ENCODE assay signal across 1 cellular context in genomic region chr20:34825530-34826362, GRCh38.
TF ChIP-seq lines count a peak whose summit lies in the region.

NCOA6 (minus strand) TSS chr20:34825651; CDS start chr20:34782355, 43,296 bp downstream.

TF ChIP-seq in HepG2, 621 proteins besides CTCF, POLR2A, EP300 and RAD21 (continued from another document and continues in another):
- peak; percentile 41; the same call in 1 of the 2 replicates for TF ChIP-seq ARID4A (CRISPR knock-in tag; IDR thresholded peaks at IDR 0.05; ENCODE audit: borderline replicate concordance)
- TF ChIP-seq ZBTB14 (CRISPR knock-in tag; IDR thresholded peaks at IDR 0.05): peak; percentile 90
- peak; percentile 51; the same call in 1 of the 2 replicates for TF ChIP-seq SPEN (CRISPR knock-in tag; IDR thresholded peaks at IDR 0.05; ENCODE audit: low read depth)
- no peak for TF ChIP-seq NFE2L2 (IDR thresholded peaks at IDR 0.05; ENCODE audit: low read length)
- no peak for TF ChIP-seq TOE1 (CRISPR knock-in tag; IDR thresholded peaks at IDR 0.05)
- peak; percentile 54; the same call in 1 of the 2 replicates for TF ChIP-seq MLX (CRISPR knock-in tag; IDR thresholded peaks at IDR 0.05)
- no peak for TF ChIP-seq FLYWCH1 (CRISPR knock-in tag; IDR thresholded peaks at IDR 0.05)
- TF ChIP-seq DRAP1 (CRISPR knock-in tag; IDR thresholded peaks at IDR 0.05): peak; percentile 51
- TF ChIP-seq ZNF121 (CRISPR knock-in tag; IDR thresholded peaks at IDR 0.05): no peak
- no peak for TF ChIP-seq ZNF589 (CRISPR knock-in tag; conservative IDR thresholded peaks at IDR 0.05)
- TF ChIP-seq HNRNPK (IDR thresholded peaks at IDR 0.05; ENCODE audit: low read depth, low read length, poor library complexity, severe bottlenecking): peak; percentile 89
- TF ChIP-seq NFE2L1 (CRISPR knock-in tag; IDR thresholded peaks at IDR 0.05; ENCODE audit: borderline replicate concordance): no peak
- TF ChIP-seq RFXAP (CRISPR knock-in tag; IDR thresholded peaks at IDR 0.05; ENCODE audit: borderline replicate concordance): no peak; the same call in 1 of the 2 replicates
- TF ChIP-seq TERF1 (CRISPR knock-in tag; IDR thresholded peaks at IDR 0.05): no peak
- TF ChIP-seq PRDM4 (CRISPR knock-in tag; IDR thresholded peaks at IDR 0.05; ENCODE audit: borderline replicate concordance): no peak
- 0 out of 2 replicates have a peak, but pooled peaks have one; percentile 14 for TF ChIP-seq PHF20 (CRISPR knock-in tag; IDR thresholded peaks at IDR 0.05)
- peak; percentile 78 for TF ChIP-seq SAP130 (CRISPR knock-in tag; IDR thresholded peaks at IDR 0.05; ENCODE audit: low read depth)
- no peak; the same call in 1 of the 2 replicates for TF ChIP-seq ZNF740 (CRISPR knock-in tag; IDR thresholded peaks at IDR 0.05)
- TF ChIP-seq ZFP91 (CRISPR knock-in tag; IDR thresholded peaks at IDR 0.05; ENCODE audit: borderline replicate concordance): no peak
- peak; percentile 4; the same call in 1 of the 2 replicates for TF ChIP-seq PHF8 (CRISPR knock-in tag; IDR thresholded peaks at IDR 0.05)
- 0 out of 2 replicates have a peak, but pooled peaks have one; percentile 15 for TF ChIP-seq REPIN1 (CRISPR knock-in tag; IDR thresholded peaks at IDR 0.05; ENCODE audit: borderline replicate concordance, low read depth)
- no peak for TF ChIP-seq HNRNPL (IDR thresholded peaks at IDR 0.05; ENCODE audit: low read depth, low read length)
- no peak for TF ChIP-seq JUND (CRISPR knock-in tag; IDR thresholded peaks at IDR 0.05)
- no peak for TF ChIP-seq ZNF251 (CRISPR knock-in tag; IDR thresholded peaks at IDR 0.05)
- TF ChIP-seq ZNF235 (CRISPR knock-in tag; IDR thresholded peaks at IDR 0.05; ENCODE audit: borderline replicate concordance): 0 out of 2 replicates have a peak, but pooled peaks have one; percentile 52
- peak; percentile 82 for TF ChIP-seq IKZF5 (CRISPR knock-in tag; IDR thresholded peaks at IDR 0.05)
- TF ChIP-seq THRA (CRISPR knock-in tag; IDR thresholded peaks at IDR 0.05; ENCODE audit: borderline replicate concordance): 0 out of 2 replicates have a peak, but pooled peaks have one; percentile 16
- TF ChIP-seq SRSF4 (IDR thresholded peaks at IDR 0.05; ENCODE audit: low read depth, low read length, poor library complexity, severe bottlenecking): no peak
- 0 out of 2 replicates have a peak, but pooled peaks have one; percentile 6 for TF ChIP-seq ZNF7 (CRISPR knock-in tag; IDR thresholded peaks at IDR 0.05)
- no peak for TF ChIP-seq ZNF253 (CRISPR knock-in tag; IDR thresholded peaks at IDR 0.05; ENCODE audit: borderline replicate concordance)
- no peak for TF ChIP-seq ZNF652 (CRISPR knock-in tag; IDR thresholded peaks at IDR 0.05; ENCODE audit: borderline replicate concordance, low read depth)
- TF ChIP-seq ZBTB34 (CRISPR knock-in tag; IDR thresholded peaks at IDR 0.05): no peak
- no peak for TF ChIP-seq ARID2 (CRISPR knock-in tag; IDR thresholded peaks at IDR 0.05; ENCODE audit: borderline replicate concordance)
- no peak for TF ChIP-seq ZNF260 (CRISPR knock-in tag; IDR thresholded peaks at IDR 0.05; ENCODE audit: borderline replicate concordance, low read depth)
- TF ChIP-seq SIX4 (CRISPR knock-in tag; IDR thresholded peaks at IDR 0.05): no peak
- no peak for TF ChIP-seq ZNF460 (CRISPR knock-in tag; IDR thresholded peaks at IDR 0.05; ENCODE audit: borderline replicate concordance)
- no peak for TF ChIP-seq ZFYVE20 (CRISPR knock-in tag; IDR thresholded peaks at IDR 0.05; ENCODE audit: borderline replicate concordance, low read depth)
- TF ChIP-seq EHMT2 (IDR thresholded peaks at IDR 0.05; ENCODE audit: borderline replicate concordance, low read depth, low read length): no peak
- TF ChIP-seq HBP1 (CRISPR knock-in tag; IDR thresholded peaks at IDR 0.05; ENCODE audit: low read depth): no peak
